In the genomic region with DNA sequence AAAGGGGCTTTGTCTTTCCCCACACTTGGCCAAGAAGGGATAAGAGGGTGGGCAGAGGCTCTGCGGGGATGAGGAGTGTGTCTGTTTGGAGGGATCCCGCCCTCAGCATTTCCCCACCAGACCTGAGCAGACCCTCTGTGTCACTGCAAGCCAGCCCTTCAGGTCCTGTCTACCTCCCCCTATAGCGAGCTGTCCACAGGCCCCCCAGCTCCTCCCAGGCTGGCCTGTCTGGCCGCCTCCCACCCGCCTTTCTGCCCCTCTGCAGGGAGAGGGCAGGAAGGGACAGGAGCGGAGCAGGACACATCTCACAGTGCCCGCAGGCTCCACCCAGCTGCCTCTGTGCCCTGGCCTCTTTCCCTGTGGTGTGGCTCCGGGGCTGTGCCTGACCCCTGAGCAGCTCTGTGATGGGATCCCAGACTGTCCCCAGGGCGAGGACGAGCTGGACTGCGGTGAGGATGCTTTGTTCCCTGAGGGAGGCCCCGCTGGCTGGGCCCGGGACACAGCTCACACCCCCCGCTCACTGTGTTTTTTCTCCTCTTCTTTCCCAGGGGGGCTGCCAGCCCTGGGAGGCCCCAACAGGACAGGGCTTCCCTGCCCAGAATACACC, we compare ENCODE assay signal across 15 cellular contexts. TPM values are rescaled to one million over a fixed set of nuclear protein-coding genes. Genes with fewer than 3 reads are reported as not detected.
DNase-seq lines count a peak whose midpoint lies in the region; ATAC-seq and TF ChIP-seq lines count a peak whose summit lies in the region.
"Had no signal": no experiment of that assay in that cellular context is flagged by ENCODE, and none has a peak within 500 bp of the region (broad histone marks: within the 10 kb centered on the region; RNA-seq: fewer than 3 reads in every experiment).

No MANE protein-coding gene starts in this region.

- whole genome bisulfite sequencing in H9 (ENCODE audit: extremely low coverage, insufficient read length, low lambda C conversion rate) = no CpG with 5 or more reads among the region's 14 CpGs

- DNase-seq in H9 (no peak), T-helper 17 cell (no peak), neural progenitor cell (ENCODE audit: low spot score) (no peak), activated gamma-delta T cell (lab: John Stamatoyannopoulos, UW) (no peak), AG20443 (ENCODE audit: low spot score) (no peak), osteoblast (ENCODE audit: insufficient read length, low spot score, missing footprints) (no peak)
- DNase-seq: DND-41, GDM1, HCEC 1CT, HFFc6 had no signal

- no peak overlapping the region for H3K9ac ChIP-seq in H9 (ENCODE audit: extremely low read depth, insufficient read length, low read length)
- no peak overlapping the region for H3K9ac ChIP-seq in iPS-15b (ENCODE audit: low read depth, low read length)
- H3K9ac ChIP-seq in neural progenitor cell = no peak overlapping the region
- H3K9ac ChIP-seq: GM23248 had no signal

- no peak overlapping the region for H2BK20ac ChIP-seq in H9 (ENCODE audit: low read depth, low read length, poor library complexity, severe bottlenecking)

- H2AK5ac ChIP-seq in H9 (ENCODE audit: insufficient read length, low read length) = no peak overlapping the region

- H2AFZ ChIP-seq in H9 (ENCODE audit: low read length) = no peak overlapping the region
- H2AFZ ChIP-seq in neural progenitor cell (replicated peaks) = peak overlapping the region; percentile 90
- no peak overlapping the region for H2AFZ ChIP-seq in osteoblast (ENCODE audit: low read length)
- H2AFZ ChIP-seq: GM23248 had no signal

- no peaks in the 10 kb centered on the region for H3K4me1 ChIP-seq in H9 (ENCODE audit: insufficient read depth, low read length)
- no peaks in the 10 kb centered on the region for H3K4me1 ChIP-seq in iPS-15b (ENCODE audit: control insufficient read depth, insufficient read depth, low read length)
- no peaks in the 10 kb centered on the region for H3K4me1 ChIP-seq in neural progenitor cell
- no peaks in the 10 kb centered on the region for H3K4me1 ChIP-seq in osteoblast (ENCODE audit: insufficient read depth, low read length)

- no peaks in the 10 kb centered on the region for H3K36me3 Mint-ChIP-seq in H9 (ENCODE audit: insufficient read depth in 1 of 3, low read depth in 3 of 3)
- no peaks in the 10 kb centered on the region for H3K36me3 Mint-ChIP-seq in T-helper 17 cell (ENCODE audit: low read depth)
- no peaks in the 10 kb centered on the region for H3K36me3 Mint-ChIP-seq in neural progenitor cell
- H3K36me3 Mint-ChIP-seq: CD14-positive monocyte; CD8-positive, alpha-beta T cell had no signal

- H3K18ac ChIP-seq in H9 (ENCODE audit: insufficient read length, low read depth, low read length) = no peak overlapping the region

- H3K4me2 ChIP-seq in H9 (ENCODE audit: insufficient read depth, insufficient read length, low read length) (peak overlapping the region; percentile 21), neural progenitor cell (peak overlapping the region; percentile 72), osteoblast (ENCODE audit: insufficient read depth, low read length) (no peak overlapping the region)

- H3F3A ChIP-seq in neural progenitor cell (ENCODE audit: low read depth) = no peaks in the 10 kb centered on the region

- H3K4me3 Mint-ChIP-seq in H9 (peak overlapping the region; percentile 27 to 69), T-helper 17 cell (peak overlapping the region; percentile 19), neural progenitor cell (peak overlapping the region; percentile 41)
- H3K4me3 Mint-ChIP-seq: CD8-positive, alpha-beta T cell; HFFc6 had no signal

- H3K14ac ChIP-seq in H9 (ENCODE audit: insufficient read depth, low read length) = no peak overlapping the region

- H3K23ac ChIP-seq in H9 (ENCODE audit: insufficient read length, low read depth, low read length) = no peak overlapping the region

- H4K20me1 ChIP-seq in H9 (ENCODE audit: control insufficient read depth, insufficient read depth, insufficient read length) = peaks cover 4% of the 10 kb centered on the region
- no peaks in the 10 kb centered on the region for H4K20me1 ChIP-seq in neural progenitor cell (ENCODE audit: low read depth)
- H4K20me1 ChIP-seq in osteoblast (ENCODE audit: insufficient read depth, low read length) = no peaks in the 10 kb centered on the region

- H4K8ac ChIP-seq in H9 (replicated peaks; ENCODE audit: insufficient read length, low read depth, low read length) = no peak overlapping the region

- H3T11ph ChIP-seq in H9 (ENCODE audit: low read length) = no peak overlapping the region

- no peak overlapping the region for H2BK12ac ChIP-seq in H9 (ENCODE audit: insufficient read length, low read depth, low read length)

- H3K4me1 Mint-ChIP-seq in H9 = peaks cover 0 to 14% of the 10 kb centered on the region in 2 experiments; a peak in 2 of 4 replicates
- H3K4me1 Mint-ChIP-seq in T-helper 17 cell = peaks cover 7% of the 10 kb centered on the region
- H3K4me1 Mint-ChIP-seq in neural progenitor cell = peaks cover 24% of the 10 kb centered on the region

- H3K56ac ChIP-seq in H9 (ENCODE audit: insufficient read length, low read depth, low read length) = no peak overlapping the region

- no peak overlapping the region for H4K91ac ChIP-seq in H9 (ENCODE audit: insufficient read length, low read depth, low read length)

- H3K79me2 ChIP-seq in H9 (ENCODE audit: insufficient read depth, low read length) = no peaks in the 10 kb centered on the region
- H3K79me2 ChIP-seq in neural progenitor cell (ENCODE audit: low read depth) = no peaks in the 10 kb centered on the region
- no peaks in the 10 kb centered on the region for H3K79me2 ChIP-seq in osteoblast (ENCODE audit: insufficient read depth, low read length)

- H3K9me3 Mint-ChIP-seq in H9 = no peaks in the 10 kb centered on the region
- H3K9me3 Mint-ChIP-seq in neural progenitor cell = no peaks in the 10 kb centered on the region
- H3K9me3 Mint-ChIP-seq: CD8-positive, alpha-beta T cell; HFFc6 had no signal

- H4K5ac ChIP-seq in H9 (ENCODE audit: insufficient read length, low read depth, low read length) = no peak overlapping the region

- no peaks in the 10 kb centered on the region for H3K23me2 ChIP-seq in H9 (ENCODE audit: insufficient read length, low read depth, low read length, poor library complexity, severe bottlenecking)

- no peak overlapping the region for H2BK120ac ChIP-seq in H9 (ENCODE audit: low read depth, low read length, poor library complexity, severe bottlenecking)

- H3K79me1 ChIP-seq in H9 (ENCODE audit: insufficient read depth, low read depth, low read length, poor library complexity, severe bottlenecking) = no peaks in the 10 kb centered on the region

- H3K36me3 ChIP-seq in iPS-15b (ENCODE audit: control insufficient read depth, insufficient read depth, low read length) = no peaks in the 10 kb centered on the region
- H3K36me3 ChIP-seq in neural progenitor cell = no peaks in the 10 kb centered on the region
- H3K36me3 ChIP-seq in osteoblast (ENCODE audit: insufficient read depth, low read length) = no peaks in the 10 kb centered on the region

- peaks cover 83% of the 10 kb centered on the region for H3K27me3 Mint-ChIP-seq in H9 (ENCODE audit: low read depth)
- peaks cover 34% of the 10 kb centered on the region for H3K27me3 Mint-ChIP-seq in T-helper 17 cell
- H3K27me3 Mint-ChIP-seq in neural progenitor cell (ENCODE audit: insufficient read depth, low read depth) = peaks cover 10% of the 10 kb centered on the region

- H3K9me3 ChIP-seq in H9 (ENCODE audit: control insufficient read depth, low read depth, low read length) (no peaks in the 10 kb centered on the region), T-helper 17 cell (ENCODE audit: control insufficient read depth, low read length, poor library complexity, severe bottlenecking) (no peaks in the 10 kb centered on the region), iPS-15b (ENCODE audit: control insufficient read depth, insufficient read depth, low read length) (no peaks in the 10 kb centered on the region), neural progenitor cell (ENCODE audit: low read depth) (no peaks in the 10 kb centered on the region), osteoblast (ENCODE audit: low read depth, low read length) (no peaks in the 10 kb centered on the region)

- no peak overlapping the region for H3K4ac ChIP-seq in H9 (ENCODE audit: low read depth, low read length)

- H3K27ac Mint-ChIP-seq in H9 (no peak overlapping the region), T-helper 17 cell (no peak overlapping the region), neural progenitor cell (no peak overlapping the region)
- H3K27ac Mint-ChIP-seq: CD14-positive monocyte; CD8-positive, alpha-beta T cell; HFFc6 had no signal

- H3K27ac ChIP-seq in H9 (ENCODE audit: insufficient read length, low read depth, low read length) (no peak overlapping the region), neural progenitor cell (no peak overlapping the region), osteoblast (ENCODE audit: low read depth, low read length) (no peak overlapping the region)
- H3K27ac ChIP-seq: GM23248 had no signal

- H2BK5ac ChIP-seq in H9 (ENCODE audit: insufficient read length, low read length) = no peak overlapping the region

- H3K27me3 ChIP-seq in H9 (ENCODE audit: insufficient read depth, low read length) (no peaks in the 10 kb centered on the region; the same call in 1 of the 2 replicates), iPS-15b (ENCODE audit: control insufficient read depth, insufficient read depth, low read length) (peaks cover 35% of the 10 kb centered on the region), neural progenitor cell (peaks cover 66% of the 10 kb centered on the region), osteoblast (ENCODE audit: insufficient read depth, low read length) (peaks cover 4% of the 10 kb centered on the region)

- H3K4me3 ChIP-seq in iPS-15b (ENCODE audit: low read depth, low read length) (peak overlapping the region; percentile 52), neural progenitor cell (no peak overlapping the region), osteoblast (ENCODE audit: insufficient read depth, low read length) (no peak overlapping the region)
- H3K4me3 ChIP-seq: GM23248, K562 had no signal

- no peak overlapping the region for H2BK15ac ChIP-seq in H9 (ENCODE audit: low read depth, low read length)

- ATAC-seq in T-helper 17 cell = no peak

- no peak for TF ChIP-seq CTCF in H9 (conservative IDR thresholded peaks at IDR 0.05)
- no peak for TF ChIP-seq CTCF in neural progenitor cell (IDR thresholded peaks at IDR 0.05)
- no peak for TF ChIP-seq CTCF in osteoblast (IDR thresholded peaks at IDR 0.05; ENCODE audit: extremely low read depth, low read depth, low read length)

RNA-seq across cellular contexts. Expression of a gene that starts 17.5 kb away (rescaled TPM):
- total RNA-seq in H9 (2021) (0.31 and 0.35 TPM in 2 replicates), T-helper 17 cell (1 to 10 TPM; 3.3 to 8.4 TPM), neural progenitor cell (ENCODE audit: low replicate concordance) (0.17 and 1.7 TPM in 2 replicates), osteoblast (not detected in 2 replicates)
- total RNA-seq: GM23248 had no signal

RNA-seq across cellular contexts. Expression of a gene that starts 47.3 kb away (rescaled TPM):
- total RNA-seq in H9 (2021) (1.3 and 1.9 TPM in 2 replicates), T-helper 17 cell (10 to 100 TPM; 27.5 to 31.0 TPM), neural progenitor cell (ENCODE audit: low replicate concordance) (5.9 and 12.6 TPM in 2 replicates), osteoblast (8.7 and 12.7 TPM in 2 replicates)
